Comparison of ENCODE assay signal across 25 cellular contexts in genomic region chr4:111855308-111855707, GRCh38.
"Had no signal": no experiment of that assay in that cellular context is flagged by ENCODE, and none has a peak within 500 bp of the region (broad histone marks: within the 10 kb centered on the region; RNA-seq: fewer than 3 reads in every experiment).

No MANE protein-coding gene starts in this region.

- H3K9me3 ChIP-seq: lower lobe of right lung, ovary, right atrium auricular region, tibial nerve, upper lobe of left lung, vagina had no signal

- FAIRE-seq: keratinocyte had no signal

- DNase-seq: hippocampal formation; kidney glomerular epithelial cell; left cardiac atrium; left ventricle myocardium superior; lower lobe of right lung; mammary epithelial cell; mesenchymal stem cell; naive B cell; natural killer cell; nephron progenitor cell; ovary; stimulated activated CD4-positive, alpha-beta T cell treated with anti-CD3 and anti-CD28 coated beads, Interleukin-12 subunit alpha, Interleukin-12 subunit beta, amount 100 ng/mL, for 4 hours; stimulated activated CD4-positive, alpha-beta T cell treated with anti-CD3 and anti-CD28 coated beads, Interleukin-15, amount 100 ng/mL, for 24 hours; stimulated activated CD4-positive, alpha-beta T cell treated with anti-CD3 and anti-CD28 coated beads, Interleukin-2, amount 100 ng/mL, for 24 hours; stimulated activated CD4-positive, alpha-beta T cell treated with anti-CD3 and anti-CD28 coated beads, Interleukin-4, amount 100 ng/mL, for 1 hour; stimulated activated naive B cell treated with anti-CD40 and anti-IgM and Interleukin-4, amounts not matched to agents 10 μg/mL and 1 μg/mL and 100 μg/mL, for 72 hours; stimulated activated naive CD8-positive, alpha-beta T cell treated with anti-CD3 and anti-CD28 coated beads, Interleukin-15, amount 100 ng/mL, for 72 hours; upper lobe of left lung had no signal

- ATAC-seq: left cardiac atrium; left ventricle myocardium superior; lower lobe of right lung; natural killer cell; sciatic nerve; stimulated activated naive B cell treated with anti-CD40 and anti-IgM and Interleukin-4, amounts not matched to agents 10 μg/mL and 1 μg/mL and 100 μg/mL, for 72 hours; stimulated activated naive CD8-positive, alpha-beta T cell treated with anti-CD3 and anti-CD28 coated beads, Interleukin-15, amount 100 ng/mL, for 72 hours had no signal

- H2AFZ ChIP-seq: neural progenitor cell had no signal

- H3K36me3 ChIP-seq: lower lobe of right lung, neural progenitor cell, ovary, right atrium auricular region, tibial nerve, upper lobe of left lung, vagina had no signal

- H3K4me2 ChIP-seq: neural progenitor cell had no signal

- H3K27ac ChIP-seq: lower lobe of right lung, neural progenitor cell, ovary, right atrium auricular region, skin epidermis, tibial nerve, upper lobe of left lung, vagina had no signal

- H3K4me1 ChIP-seq: lower lobe of right lung, neural progenitor cell, right atrium auricular region, upper lobe of left lung, vagina had no signal

- H3K27me3 ChIP-seq: neural progenitor cell, ovary, right atrium auricular region, tibial nerve, upper lobe of left lung, vagina had no signal

- H3K9ac ChIP-seq: neural progenitor cell had no signal

- H3K4me3 ChIP-seq: lower lobe of right lung, neural progenitor cell, ovary, right atrium auricular region, skin epidermis, tibial nerve, upper lobe of left lung, vagina had no signal
